11 cellular contexts compared by ENCODE assay signal in the genomic region with DNA sequence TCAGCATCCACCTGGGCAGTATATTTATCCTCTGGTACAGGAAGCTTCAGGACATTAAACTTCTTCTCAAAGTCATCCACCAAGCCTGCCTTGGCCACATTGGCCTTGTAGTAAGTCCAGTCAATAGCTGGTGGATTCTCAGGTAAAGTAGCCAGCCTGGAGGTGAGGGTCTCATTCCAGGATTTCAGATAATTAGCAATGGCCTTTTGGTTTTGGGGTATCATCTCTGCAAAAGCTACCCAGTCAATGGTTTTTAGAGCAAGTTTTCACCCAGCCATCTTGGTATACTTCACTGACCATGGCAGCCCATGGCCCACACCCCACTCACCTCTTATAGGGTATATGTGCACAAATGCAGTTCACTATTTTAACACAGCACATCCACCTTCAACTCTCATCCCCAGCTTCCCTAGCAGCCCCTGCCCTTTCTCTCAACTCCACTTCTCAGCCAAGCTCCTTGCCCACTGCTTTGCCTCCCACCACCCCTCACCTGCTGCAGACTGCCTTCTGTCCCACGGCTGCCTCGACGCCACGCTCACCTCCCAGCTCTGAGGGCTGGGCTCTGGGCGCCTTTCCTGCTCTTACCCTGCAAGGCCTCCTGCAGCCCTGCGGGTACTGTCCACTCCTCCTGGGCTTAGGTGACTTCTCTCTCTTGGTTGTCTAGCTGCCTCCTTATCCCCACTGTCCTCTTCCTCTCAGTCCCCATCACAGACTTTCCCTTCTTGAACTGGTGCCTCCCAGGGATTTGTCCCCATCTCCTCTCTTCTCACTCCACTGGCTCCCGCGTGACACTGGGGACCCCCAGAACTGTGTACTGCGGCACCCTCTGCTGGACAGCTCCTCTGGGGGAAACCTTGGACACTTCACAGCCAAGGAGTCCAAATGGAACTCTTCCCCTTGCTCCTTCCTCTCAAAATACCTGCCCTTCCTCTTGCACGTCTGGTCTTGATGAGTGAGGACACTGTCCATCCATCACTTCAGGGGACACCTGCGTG. TPM values are rescaled to one million over a fixed set of nuclear protein-coding genes. Genes with fewer than 3 reads are reported as not detected.
A peak's percentile ranks its signal among the peaks of the same experiment; 100 is the strongest.
DNase-seq lines count a peak whose midpoint lies in the region; TF ChIP-seq lines count a peak whose summit lies in the region.
"Had no signal": no experiment of that assay in that cellular context is flagged by ENCODE, and none has a peak within 500 bp of the region (broad histone marks: within the 10 kb centered on the region; RNA-seq: fewer than 3 reads in every experiment).

No MANE protein-coding gene starts in this region.

- in situ Hi-C loops in mammary epithelial cell (cut with MboI; ENCODE audit: low sequenced_read_pairs in 2 of 2): no loop called here
- in situ Hi-C loops in transverse colon (cut with MboI; ENCODE audit: low pct_ligation_motif_present in 1 of 4, low pct_unique_long_range_greater_than_20kb in 1 of 4, low sequenced_read_pairs in 3 of 4): no loop called here

- no peaks in the 10 kb centered on the region for H4K20me1 ChIP-seq in mammary epithelial cell (ENCODE audit: insufficient read depth, low read length)
- H4K20me1 ChIP-seq: BLaER1 treated with 17β-estradiol and CSF1 and Interleukin-3, amounts not matched to agents 10 nM and 100 nM had no signal

- H3K4me2 ChIP-seq in mammary epithelial cell (ENCODE audit: insufficient read depth, low read depth, low read length): no peak overlapping the region

- no peak overlapping the region for H3K4me3 Mint-ChIP-seq in osteocyte (ENCODE audit: unreplicated experiment)

- intact Hi-C loops in mammary epithelial cell (cut with micrococcal nuclease): loop anchor here (1.0 kb wide), 1 partner anchor 43 kb away; no protein-coding TSS in a partner anchor
- intact Hi-C loops in transverse colon (cut with DNase I; ENCODE audit: low total_unique reads): no loop called here

- H3K79me2 ChIP-seq in mammary epithelial cell (ENCODE audit: insufficient read depth, low read length): no peaks in the 10 kb centered on the region

- no peaks in the 10 kb centered on the region for H3K4me1 Mint-ChIP-seq in osteocyte (ENCODE audit: unreplicated experiment)

- CTCF ChIA-PET in mammary epithelial cell (lab: Charles Lee; ENCODE audit: low non-redundant PET): interaction anchor here (0.7 kb wide), 1 partner anchor 43 kb away, joined by 6 read pairs; no protein-coding TSS in a partner anchor

- H3K27me3 ChIP-seq in mammary epithelial cell (ENCODE audit: insufficient read depth, low read length) (no peaks in the 10 kb centered on the region), transverse colon (peaks cover 11% of the 10 kb centered on the region)
- H3K27me3 ChIP-seq: BLaER1 treated with 17β-estradiol and CSF1 and Interleukin-3, amounts not matched to agents 10 nM and 100 nM had no signal

- H3K4me1 ChIP-seq in mammary epithelial cell (ENCODE audit: insufficient read depth, low read length) (peaks cover 4% of the 10 kb centered on the region), transverse colon (no peaks in the 10 kb centered on the region)

- TF ChIP-seq CTCF in mammary epithelial cell (conservative IDR thresholded peaks at IDR 0.05 in 1 of 2, IDR thresholded peaks at IDR 0.05 in 1 of 2; ENCODE audit: extremely low read depth in 1 of 2, insufficient read depth in 1 of 2, low read depth in 1 of 2, low read length in 2 of 2) (peak; percentile 8 to 44), osteocyte (IDR thresholded peaks at IDR 0.05) (peak; percentile 46), transverse colon (IDR thresholded peaks at IDR 0.05) (no peak)

- TF ChIP-seq EP300 in transverse colon (IDR thresholded peaks at IDR 0.05; ENCODE audit: low read depth): no peak

- no TSS peak for BruUV-seq in mammary epithelial cell (replicated peaks; lab: Mats Ljungman, UMichigan)

- no peaks in the 10 kb centered on the region for H3K9me3 ChIP-seq in mammary epithelial cell (replicated peaks; ENCODE audit: insufficient read depth, low read length)
- H3K9me3 ChIP-seq in transverse colon: no peaks in the 10 kb centered on the region

- H3K36me3 ChIP-seq in mammary epithelial cell (ENCODE audit: insufficient read depth, low read length): no peaks in the 10 kb centered on the region
- H3K36me3 ChIP-seq in transverse colon: no peaks in the 10 kb centered on the region
- H3K36me3 ChIP-seq: BLaER1 treated with 17β-estradiol and CSF1 and Interleukin-3, amounts not matched to agents 10 nM and 100 nM had no signal

- H3K27ac Mint-ChIP-seq in osteocyte (ENCODE audit: unreplicated experiment): no peak overlapping the region
- H3K27ac Mint-ChIP-seq: IgD-negative memory B cell had no signal

- WGBS in mammary epithelial cell (ENCODE audit: low coverage, missing lambda C conversion rate): 83% methylated on average over 11 of the region's 11 CpGs
- 33 to 80% methylated on average over 2 to 11 of the region's 11 CpGs for WGBS in transverse colon (ENCODE audit: low coverage in 1 of 2), 2 donors

- H3K4me3 ChIP-seq in mammary epithelial cell (replicated peaks in 1 of 3; ENCODE audit: insufficient read depth in 1 of 3, low read depth in 2 of 3, low read length in 3 of 3) (no peak overlapping the region), transverse colon (no peak overlapping the region)
- H3K4me3 ChIP-seq: BLaER1 treated with 17β-estradiol and CSF1 and Interleukin-3, amounts not matched to agents 10 nM and 100 nM had no signal

- peaks cover 63% of the 10 kb centered on the region for H3K27me3 Mint-ChIP-seq in osteocyte (ENCODE audit: unreplicated experiment)

- TF ChIP-seq POLR2A in transverse colon (IDR thresholded peaks at IDR 0.05): no peak

- H3K36me3 Mint-ChIP-seq in osteocyte (ENCODE audit: unreplicated experiment): no peaks in the 10 kb centered on the region
- H3K36me3 Mint-ChIP-seq: IgD-negative memory B cell had no signal

- DNase-seq in activated CD4-positive, alpha-beta T cell treated with anti-CD3 and anti-CD28 coated beads, Interleukin-2, amount 50 U/mL, for 48 hours: peak; percentile 22 to 34
- DNase-seq in activated CD4-positive, alpha-beta T cell treated with anti-CD3 and anti-CD28 coated beads, Interleukin-2, amount 50 U/mL, for 4 hours: no peak
- DNase-seq in M059J (ENCODE audit: low read depth) (peak; percentile 46), mammary epithelial cell (no peak), osteocyte (ENCODE audit: extremely low spot score, unreplicated experiment) (peak; percentile 83), epidermal melanocyte (ENCODE audit: insufficient read length, low spot score) (no peak), transverse colon (no peak)
- DNase-seq in central memory CD4-positive, alpha-beta T cell: no peak

- dilution Hi-C loops in mammary epithelial cell (cut with HindIII; ENCODE audit: low sequenced_read_pairs): loop anchor here (5.0 kb wide), 2 partner anchors 49 to 56 kb away; no protein-coding TSS in a partner anchor

- no peaks in the 10 kb centered on the region for H3K9me3 Mint-ChIP-seq in osteocyte (ENCODE audit: unreplicated experiment)

- H3K9ac ChIP-seq in mammary epithelial cell (ENCODE audit: insufficient read depth, low read length): no peak overlapping the region
- H3K9ac ChIP-seq: BLaER1 treated with 17β-estradiol and CSF1 and Interleukin-3, amounts not matched to agents 10 nM and 100 nM had no signal

- no peak overlapping the region for H2AFZ ChIP-seq in mammary epithelial cell (ENCODE audit: low read depth, low read length)

- H3K27ac ChIP-seq in mammary epithelial cell (ENCODE audit: insufficient read depth, low read depth, low read length): no peak overlapping the region
- no peak overlapping the region for H3K27ac ChIP-seq in transverse colon
- H3K27ac ChIP-seq: BLaER1 treated with 17β-estradiol and CSF1 and Interleukin-3, amounts not matched to agents 10 nM and 100 nM had no signal

RNA-seq across cellular contexts. Expression of a gene that starts 1.7 kb away (rescaled TPM):
- not detected in 2 replicates for total RNA-seq in M059J (2014; rRNA removed; shearing (Covaris generic))
- total RNA-seq in mammary epithelial cell (1 to 10 TPM in 1 of 2 donors, not detected in 1; 1.2 TPM), osteocyte (not detected in 2 replicates), transverse colon (10 to 100 TPM in 1 of 4 donors, not detected in 3; 12.1 TPM)
- not detected for polyA plus RNA-seq in mammary epithelial cell
- not detected for polyA minus RNA-seq in mammary epithelial cell
- polyA plus RNA-seq: IgD-negative memory B cell had no signal

RNA-seq across cellular contexts. Expression of a gene that starts 33.6 kb away (rescaled TPM):
- total RNA-seq in M059J (2014; rRNA removed; shearing (Covaris generic)): not detected in 2 replicates
- total RNA-seq in mammary epithelial cell (not detected), osteocyte (not detected in 2 replicates), transverse colon (not detected)
- polyA plus RNA-seq in mammary epithelial cell: not detected
- not detected for polyA minus RNA-seq in mammary epithelial cell
- total RNA-seq: mucosa of gallbladder had no signal
- polyA plus RNA-seq: IgD-negative memory B cell had no signal

RNA-seq across cellular contexts. Expression of a gene that starts 47.6 kb away (rescaled TPM):
- not detected in 2 replicates for total RNA-seq in M059J (2014; rRNA removed; shearing (Covaris generic))
- total RNA-seq in mammary epithelial cell (not detected), osteocyte (not detected in 2 replicates), transverse colon (not detected)
- polyA plus RNA-seq in mammary epithelial cell: not detected
- polyA minus RNA-seq in mammary epithelial cell: not detected
- polyA plus RNA-seq: IgD-negative memory B cell had no signal

Comparison
In these comparisons a context has a peak if more than half of its experiments do, and no peak if none do; other contexts are left out.
1. DNase-seq: peak in activated CD4-positive, alpha-beta T cell treated with anti-CD3 and anti-CD28 coated beads, Interleukin-2, amount 50 U/mL, for 48 hours (2 of 2), M059J (single experiment) and osteocyte (single experiment); none in activated CD4-positive, alpha-beta T cell treated with anti-CD3 and anti-CD28 coated beads, Interleukin-2, amount 50 U/mL, for 4 hours (0 of 2), mammary epithelial cell (single experiment), central memory CD4-positive, alpha-beta T cell (single experiment), epidermal melanocyte (single experiment) and transverse colon (single experiment).
2. CTCF ChIP-seq: peak in mammary epithelial cell (2 of 2) and osteocyte (single experiment); none in transverse colon (0 of 5).